Comparison of ENCODE assay signal across 35 cellular contexts in genomic region chr4:182705389-182705788, GRCh38.
"Had no signal": no experiment of that assay in that cellular context is flagged by ENCODE, and none has a peak within 500 bp of the region (broad histone marks: within the 10 kb centered on the region; RNA-seq: fewer than 3 reads in every experiment).

No MANE protein-coding gene starts in this region.

- DNase-seq: activated effector memory CD4-positive, alpha-beta T cell treated with anti-CD3 and anti-CD28 coated beads, Interleukin-2, amount 50 U/mL, for 16 hours; activated effector memory CD4-positive, alpha-beta T cell treated with Interleukin-2 at 50 U/mL for 16 hours; activated gamma-delta T cell; activated gamma-delta T cell treated with Interleukin-2 at 50 U/mL for 16 hours; activated naive CD4-positive, alpha-beta T cell; activated naive CD4-positive, alpha-beta T cell treated with anti-CD3 and anti-CD28 coated beads for 36 hours; activated naive CD4-positive, alpha-beta T cell treated with anti-CD3 and anti-CD28 coated beads, Interleukin-2, amount 10 ng/mL, durations not matched to agents 7 days and 5 days; activated naive CD4-positive, alpha-beta T cell treated with anti-CD3 and anti-CD28 coated beads, Interleukin-2, amount 50 U/mL, for 16 hours; activated naive CD4-positive, alpha-beta T cell treated with Interleukin-2 at 50 U/mL for 16 hours; activated naive CD8-positive, alpha-beta T cell treated with anti-CD3 and anti-CD28 coated beads for 36 hours; activated naive CD8-positive, alpha-beta T cell treated with anti-CD3 and anti-CD28 coated beads, Interleukin-2, amount 10 ng/mL, durations not matched to agents 7 days and 5 days; activated naive CD8-positive, alpha-beta T cell treated with anti-CD3 and anti-CD28 coated beads, Interleukin-2, amount 50 U/mL, for 24 hours; activated T-cell treated with anti-CD3 and anti-CD28 coated beads for 4 hours; activated T-cell treated with anti-CD3 and anti-CD28 coated beads, Interleukin-2, amount 50 U/mL, for 1 hour; activated T-cell treated with anti-CD3 and anti-CD28 coated beads, Interleukin-2, amount 50 U/mL, for 24 hours; activated T-cell treated with anti-CD3 and anti-CD28 coated beads, Interleukin-2, amount 50 U/mL, for 4 hours; activated T-cell treated with anti-CD3 and anti-CD28 coated beads, Interleukin-2, amount 50 U/mL, for 48 hours; activated T-cell treated with anti-CD3 and anti-CD28 coated beads, Interleukin-2, amount 50 U/mL, for 72 hours; adrenal gland; amniotic stem cell; amygdala; anterior cingulate cortex; aorta; body of pancreas; brain microvascular endothelial cell; caudate nucleus; central memory CD4-positive, alpha-beta T cell; cerebellar nuclear complex had no signal

- H3K27me3 ChIP-seq: adrenal gland, ascending aorta, body of pancreas, brain microvascular endothelial cell, breast epithelium, cardiac muscle cell had no signal

- ATAC-seq: activated naive CD4-positive, alpha-beta T cell treated with anti-CD3 and anti-CD28 coated beads, Interleukin-2, amount 50 U/mL, for 72 hours; activated naive CD8-positive, alpha-beta T cell treated with anti-CD3 and anti-CD28 coated beads, Interleukin-2, amount 50 U/mL, for 24 hours; activated T-cell treated with anti-CD3 and anti-CD28 coated beads, Interleukin-2, amount 50 U/mL, for 4 hours; activated T-cell treated with anti-CD3 and anti-CD28 coated beads, Interleukin-2, amount 50 U/mL, for 72 hours; activated T-helper 17 cell treated with anti-CD3 and anti-CD28 coated beads, Interleukin-2, amount 50 U/mL, for 72 hours; body of pancreas had no signal

- H3K27ac ChIP-seq: adrenal gland, ascending aorta, body of pancreas, brain microvascular endothelial cell, breast epithelium, cardiac muscle cell had no signal

- H3K36me3 ChIP-seq: adrenal gland, ascending aorta, brain microvascular endothelial cell, breast epithelium, cardiac muscle cell had no signal

- H3K4me3 ChIP-seq: adrenal gland, ascending aorta, body of pancreas, breast epithelium, cardiac muscle cell had no signal

- FAIRE-seq: astrocyte, bronchial epithelial cell had no signal

- H3K4me1 ChIP-seq: adrenal gland, ascending aorta, body of pancreas, breast epithelium had no signal

- H3K9me3 ChIP-seq: adrenal gland, ascending aorta, body of pancreas, breast epithelium had no signal
